Comparison of ENCODE assay signal across 1 cellular context in the genomic region with DNA sequence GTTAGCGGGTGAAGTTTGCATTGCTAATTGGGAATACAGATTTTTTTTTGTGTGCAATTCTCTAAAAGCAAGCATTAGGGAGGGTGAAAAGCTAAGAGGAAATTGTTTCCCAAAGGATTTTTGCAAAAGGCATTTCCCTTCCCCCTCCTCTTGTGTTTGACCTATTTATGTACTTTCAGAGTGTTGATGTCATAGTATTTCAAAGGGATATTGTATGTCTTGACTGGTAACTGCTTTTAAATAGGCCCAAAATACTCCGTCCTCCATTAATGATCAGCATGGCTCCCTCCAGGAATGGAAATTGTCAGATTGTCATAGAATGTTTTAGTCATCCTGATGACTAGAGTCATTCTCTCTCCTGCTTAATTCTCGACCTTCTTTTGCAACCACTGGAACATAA.
TF ChIP-seq lines count a peak whose summit lies in the region.

No MANE protein-coding gene starts in this region.

TF ChIP-seq in SK-N-SH treated with all-trans-retinoic acid at 6 μM for 48 hours, 23 proteins besides CTCF, POLR2A, EP300 and RAD21 (continued from another document):
- TF ChIP-seq, protein P1, sequence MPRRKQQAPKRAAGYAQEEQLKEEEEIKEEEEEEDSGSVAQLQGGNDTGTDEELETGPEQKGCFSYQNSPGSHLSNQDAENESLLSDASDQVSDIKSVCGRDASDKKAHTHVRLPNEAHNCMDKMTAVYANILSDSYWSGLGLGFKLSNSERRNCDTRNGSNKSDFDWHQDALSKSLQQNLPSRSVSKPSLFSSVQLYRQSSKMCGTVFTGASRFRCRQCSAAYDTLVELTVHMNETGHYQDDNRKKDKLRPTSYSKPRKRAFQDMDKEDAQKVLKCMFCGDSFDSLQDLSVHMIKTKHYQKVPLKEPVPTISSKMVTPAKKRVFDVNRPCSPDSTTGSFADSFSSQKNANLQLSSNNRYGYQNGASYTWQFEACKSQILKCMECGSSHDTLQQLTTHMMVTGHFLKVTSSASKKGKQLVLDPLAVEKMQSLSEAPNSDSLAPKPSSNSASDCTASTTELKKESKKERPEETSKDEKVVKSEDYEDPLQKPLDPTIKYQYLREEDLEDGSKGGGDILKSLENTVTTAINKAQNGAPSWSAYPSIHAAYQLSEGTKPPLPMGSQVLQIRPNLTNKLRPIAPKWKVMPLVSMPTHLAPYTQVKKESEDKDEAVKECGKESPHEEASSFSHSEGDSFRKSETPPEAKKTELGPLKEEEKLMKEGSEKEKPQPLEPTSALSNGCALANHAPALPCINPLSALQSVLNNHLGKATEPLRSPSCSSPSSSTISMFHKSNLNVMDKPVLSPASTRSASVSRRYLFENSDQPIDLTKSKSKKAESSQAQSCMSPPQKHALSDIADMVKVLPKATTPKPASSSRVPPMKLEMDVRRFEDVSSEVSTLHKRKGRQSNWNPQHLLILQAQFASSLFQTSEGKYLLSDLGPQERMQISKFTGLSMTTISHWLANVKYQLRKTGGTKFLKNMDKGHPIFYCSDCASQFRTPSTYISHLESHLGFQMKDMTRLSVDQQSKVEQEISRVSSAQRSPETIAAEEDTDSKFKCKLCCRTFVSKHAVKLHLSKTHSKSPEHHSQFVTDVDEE (CRISPR knock-in tag; IDR thresholded peaks at IDR 0.05): no peak
- TF ChIP-seq ZC3H10 (CRISPR knock-in tag; IDR thresholded peaks at IDR 0.05) (no peak), SNAI2 (CRISPR knock-in tag; IDR thresholded peaks at IDR 0.05) (no peak), TOX (CRISPR knock-in tag; IDR thresholded peaks at IDR 0.05; ENCODE audit: borderline replicate concordance) (no peak), CSDC2 (CRISPR knock-in tag; IDR thresholded peaks at IDR 0.05) (no peak), ISL1 (CRISPR knock-in tag; IDR thresholded peaks at IDR 0.05) (no peak), ZFP3 (CRISPR knock-in tag; IDR thresholded peaks at IDR 0.05) (no peak), TCF4 (CRISPR knock-in tag; IDR thresholded peaks at IDR 0.05; ENCODE audit: borderline replicate concordance) (no peak), ARNTL (CRISPR knock-in tag; IDR thresholded peaks at IDR 0.05; ENCODE audit: borderline replicate concordance, low read depth) (no peak)
- TF ChIP-seq, protein P2, sequence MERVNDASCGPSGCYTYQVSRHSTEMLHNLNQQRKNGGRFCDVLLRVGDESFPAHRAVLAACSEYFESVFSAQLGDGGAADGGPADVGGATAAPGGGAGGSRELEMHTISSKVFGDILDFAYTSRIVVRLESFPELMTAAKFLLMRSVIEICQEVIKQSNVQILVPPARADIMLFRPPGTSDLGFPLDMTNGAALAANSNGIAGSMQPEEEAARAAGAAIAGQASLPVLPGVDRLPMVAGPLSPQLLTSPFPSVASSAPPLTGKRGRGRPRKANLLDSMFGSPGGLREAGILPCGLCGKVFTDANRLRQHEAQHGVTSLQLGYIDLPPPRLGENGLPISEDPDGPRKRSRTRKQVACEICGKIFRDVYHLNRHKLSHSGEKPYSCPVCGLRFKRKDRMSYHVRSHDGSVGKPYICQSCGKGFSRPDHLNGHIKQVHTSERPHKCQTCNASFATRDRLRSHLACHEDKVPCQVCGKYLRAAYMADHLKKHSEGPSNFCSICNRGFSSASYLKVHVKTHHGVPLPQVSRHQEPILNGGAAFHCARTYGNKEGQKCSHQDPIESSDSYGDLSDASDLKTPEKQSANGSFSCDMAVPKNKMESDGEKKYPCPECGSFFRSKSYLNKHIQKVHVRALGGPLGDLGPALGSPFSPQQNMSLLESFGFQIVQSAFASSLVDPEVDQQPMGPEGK (CRISPR knock-in tag; IDR thresholded peaks at IDR 0.05; ENCODE audit: borderline replicate concordance): no peak
- TF ChIP-seq, protein P3, sequence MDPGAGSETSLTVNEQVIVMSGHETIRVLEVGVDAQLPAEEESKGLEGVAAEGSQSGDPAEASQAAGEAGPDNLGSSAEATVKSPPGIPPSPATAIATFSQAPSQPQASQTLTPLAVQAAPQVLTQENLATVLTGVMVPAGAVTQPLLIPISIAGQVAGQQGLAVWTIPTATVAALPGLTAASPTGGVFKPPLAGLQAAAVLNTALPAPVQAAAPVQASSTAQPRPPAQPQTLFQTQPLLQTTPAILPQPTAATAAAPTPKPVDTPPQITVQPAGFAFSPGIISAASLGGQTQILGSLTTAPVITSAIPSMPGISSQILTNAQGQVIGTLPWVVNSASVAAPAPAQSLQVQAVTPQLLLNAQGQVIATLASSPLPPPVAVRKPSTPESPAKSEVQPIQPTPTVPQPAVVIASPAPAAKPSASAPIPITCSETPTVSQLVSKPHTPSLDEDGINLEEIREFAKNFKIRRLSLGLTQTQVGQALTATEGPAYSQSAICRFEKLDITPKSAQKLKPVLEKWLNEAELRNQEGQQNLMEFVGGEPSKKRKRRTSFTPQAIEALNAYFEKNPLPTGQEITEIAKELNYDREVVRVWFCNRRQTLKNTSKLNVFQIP (CRISPR knock-in tag; IDR thresholded peaks at IDR 0.05; ENCODE audit: borderline replicate concordance, low read depth): no peak
TF ChIP-seq in SK-N-SH treated with all-trans-retinoic acid at 6 μM for 48 hours: peak in this region for 0.
